In genomic region chr4:77110707-77111106, GRCh38 we compare ENCODE assay signal across 23 cellular contexts. TPM values are rescaled to one million over a fixed set of nuclear protein-coding genes. Genes with fewer than 3 reads are reported as not detected.
DNase-seq lines count a peak whose midpoint lies in the region; ATAC-seq and TF ChIP-seq lines count a peak whose summit lies in the region.
"Had no signal": no experiment of that assay in that cellular context is flagged by ENCODE, and none has a peak within 500 bp of the region (broad histone marks: within the 10 kb centered on the region; RNA-seq: fewer than 3 reads in every experiment).

No MANE protein-coding gene starts in this region.

- H3K4me2 ChIP-seq in GM23338, result no peak overlapping the region
- H3K4me2 ChIP-seq: A549, SK-N-SH had no signal

- H3K4me1 Mint-ChIP-seq in GM23338, result no peaks in the 10 kb centered on the region; the same call in 2 of the 3 replicates

- H3K36me3 ChIP-seq in GM23338 (ENCODE audit: insufficient read depth), result no peaks in the 10 kb centered on the region
- no peaks in the 10 kb centered on the region for H3K36me3 ChIP-seq in breast epithelium
- H3K36me3 ChIP-seq in thoracic aorta, result no peaks in the 10 kb centered on the region
- H3K36me3 ChIP-seq: Peyer's patch had no signal

- no peaks in the 10 kb centered on the region for H4K20me1 ChIP-seq in GM23338 (replicated peaks; ENCODE audit: insufficient read depth)

- TF ChIP-seq POLR2A in breast epithelium (IDR thresholded peaks at IDR 0.05), result no peak

- no peaks in the 10 kb centered on the region for H3K27me3 ChIP-seq in GM23338 (ENCODE audit: insufficient read depth)
- no peaks in the 10 kb centered on the region for H3K27me3 ChIP-seq in breast epithelium
- no peaks in the 10 kb centered on the region for H3K27me3 ChIP-seq in thoracic aorta (replicated peaks; ENCODE audit: insufficient read depth)
- H3K27me3 ChIP-seq: Peyer's patch had no signal

- DNase-seq in GM23338 (ENCODE audit: low spot score), result no peak
- DNase-seq in breast epithelium (ENCODE audit: low spot score in 2 of 2), result peak in 1 of 2 donors; percentile 78
- DNase-seq in fibroblast of the aortic adventitia (ENCODE audit: low read depth), result peak; percentile 5
- DNase-seq in thoracic aorta (ENCODE audit: low spot score), result no peak
- DNase-seq in HK-2 (ENCODE audit: unreplicated experiment), result no peak
- no peak for DNase-seq in activated CD4-positive, CD25-positive, alpha-beta regulatory T cell treated with anti-CD3 and anti-CD28 coated beads, Interleukin-2, amount 50 U/mL, for 72 hours
- DNase-seq: Caco-2; CD8-positive, alpha-beta T cell; Karpas-422; NCI-H1092 treated with DMSO at 0.1 percent for 48 hours; NCI-H1436; NCI-H187; NCI-H524; NCI-H774; Peyer's patch; SK-N-SH; SW 1271 had no signal

- peaks cover 3% of the 10 kb centered on the region for H3K27me3 Mint-ChIP-seq in GM23338 (ENCODE audit: insufficient read depth, low read depth, poor library complexity)
- H3K27me3 Mint-ChIP-seq: B cell had no signal

- 0 out of 2 replicates have a peak, but pooled peaks cover 7% of the 10 kb centered on the region for H3K9me2 ChIP-seq in GM23338 (ENCODE audit: insufficient read depth)
- H3K9me2 ChIP-seq: SK-N-SH had no signal

- H3K9me3 ChIP-seq in breast epithelium, result no peaks in the 10 kb centered on the region
- no peaks in the 10 kb centered on the region for H3K9me3 ChIP-seq in thoracic aorta
- H3K9me3 ChIP-seq: A549, Caco-2, Peyer's patch, SK-N-SH had no signal

- TF ChIP-seq CTCF in GM23338 (conservative IDR thresholded peaks at IDR 0.05; ENCODE audit: low read depth in 2 of 2), result no peak
- TF ChIP-seq CTCF in breast epithelium (IDR thresholded peaks at IDR 0.05), result no peak
- no peak for TF ChIP-seq CTCF in fibroblast of the aortic adventitia (IDR thresholded peaks at IDR 0.05; ENCODE audit: insufficient read depth, low read length)
- no peak for TF ChIP-seq CTCF in thoracic aorta (IDR thresholded peaks at IDR 0.05)

- no peak overlapping the region for H3K4me3 ChIP-seq in GM23338
- no peak overlapping the region for H3K4me3 ChIP-seq in breast epithelium
- H3K4me3 ChIP-seq in fibroblast of the aortic adventitia (ENCODE audit: low read depth, low read length), result no peak overlapping the region
- H3K4me3 ChIP-seq in thoracic aorta, result no peak overlapping the region
- H3K4me3 ChIP-seq: A549, Peyer's patch had no signal

- no peaks in the 10 kb centered on the region for H3K4me1 ChIP-seq in GM23338 (ENCODE audit: insufficient read depth)
- H3K4me1 ChIP-seq in breast epithelium, result peaks cover 0 to 2% of the 10 kb centered on the region in 2 donors
- H3K4me1 ChIP-seq in thoracic aorta (ENCODE audit: control insufficient read depth in 1 of 2, low read depth in 2 of 2), result peaks cover 2 to 3% of the 10 kb centered on the region in 2 donors
- H3K4me1 ChIP-seq: A549, Caco-2, Peyer's patch had no signal

- no peak for ATAC-seq in GM23338
- ATAC-seq in thoracic aorta (ENCODE audit: insufficient number of reproducible peaks, low FRiP score, low read depth), result peak; percentile 39
- no peak for ATAC-seq in HG02885 (IDR thresholded peaks at IDR 0.05; ENCODE audit: poor library complexity, unreplicated experiment)
- ATAC-seq: A549; CD8-positive, alpha-beta T cell; HCT116; HepG2 had no signal

- H3K79me2 ChIP-seq in GM23338 (replicated peaks; ENCODE audit: insufficient read depth), result no peaks in the 10 kb centered on the region

- intact Hi-C loops in breast epithelium (cut with DNase I; ENCODE audit: low total_unique reads), result no loop called here

- H3K27ac Mint-ChIP-seq in GM23338, result no peak overlapping the region
- H3K27ac Mint-ChIP-seq: B cell; CD8-positive, alpha-beta T cell had no signal

- no peak overlapping the region for H3K4me3 Mint-ChIP-seq in GM23338
- H3K4me3 Mint-ChIP-seq: B cell; CD8-positive, alpha-beta T cell had no signal

- no peaks in the 10 kb centered on the region for H3F3A ChIP-seq in GM23338 (replicated peaks; ENCODE audit: low read depth)

- H3K9me3 Mint-ChIP-seq in GM23338, result no peaks in the 10 kb centered on the region
- H3K9me3 Mint-ChIP-seq: CD8-positive, alpha-beta T cell had no signal

- no peaks in the 10 kb centered on the region; the same call in 2 of the 3 replicates for H3K36me3 Mint-ChIP-seq in GM23338 (ENCODE audit: low read depth)
- H3K36me3 Mint-ChIP-seq: CD8-positive, alpha-beta T cell had no signal

- H2AFZ ChIP-seq in GM23338, result peak overlapping the region; percentile 28; the same call in 1 of the 2 replicates

- no peak overlapping the region for H3K27ac ChIP-seq in GM23338 (ENCODE audit: low read depth)
- H3K27ac ChIP-seq in breast epithelium, result peak overlapping the region; percentile 19 to 43
- H3K27ac ChIP-seq in thoracic aorta, result no peak overlapping the region
- H3K27ac ChIP-seq: A549, C4-2B, Peyer's patch had no signal

TF ChIP-seq in GM23338, 12 proteins besides CTCF, POLR2A, EP300 and RAD21 (continues in another document):
- TF ChIP-seq POLR2AphosphoS5 (IDR thresholded peaks at IDR 0.05; ENCODE audit: low read depth) (no peak), CREB1 (CRISPR knock-in tag; IDR thresholded peaks at IDR 0.05; ENCODE audit: low read depth) (no peak), REST (IDR thresholded peaks at IDR 0.05; ENCODE audit: unreplicated experiment) (no peak)

RNA-seq across cellular contexts. Expression of gene CCNI, which starts 34.9 kb away (rescaled TPM):
- 207 and 225 TPM in 2 replicates for total RNA-seq in GM23338 (2014; rRNA removed; shearing (Covaris generic))
- polyA plus RNA-seq in GM23338 (2016; fragmentation: Nextera tagmentation; extraction: Ambion mirVana), result 233 and 248 TPM in 2 replicates
- total RNA-seq in breast epithelium (100 to 1,000 TPM; 267 to 346 (median 271) TPM), fibroblast of the aortic adventitia (ENCODE audit: low replicate concordance) (136 and 190 TPM in 2 replicates), thoracic aorta (100 to 1,000 TPM; 244 to 322 TPM)

RNA-seq across cellular contexts. Expression of gene CCNG2, which starts 46.3 kb away (rescaled TPM):
- total RNA-seq in GM23338 (2014; rRNA removed; shearing (Covaris generic)), result 14.2 and 16.5 TPM in 2 replicates
- polyA plus RNA-seq in GM23338 (2016; fragmentation: Nextera tagmentation; extraction: Ambion mirVana), result 5.4 and 7.1 TPM in 2 replicates
- 100 to 1,000 TPM in 2 of 3 donors, 10 to 100 TPM in 1; 74.1 to 111 (median 107) TPM for total RNA-seq in breast epithelium
- total RNA-seq in fibroblast of the aortic adventitia (ENCODE audit: low replicate concordance), result 22.8 and 63.8 TPM in 2 replicates
- total RNA-seq in thoracic aorta, result 10 to 100 TPM; 23.7 to 65.0 TPM

Comparison
In these comparisons a context has a peak if more than half of its experiments do, and no peak if none do; other contexts are left out.
1. H3K27ac ChIP-seq: peak in breast epithelium (2 of 2); none in GM23338 (single experiment) and thoracic aorta (0 of 2).